Comparison of ENCODE assay signal across 11 cellular contexts in genomic region chr17:7029659-7030058, GRCh38. TPM values are rescaled to one million over a fixed set of nuclear protein-coding genes. Genes with fewer than 3 reads are reported as not detected.
A peak's percentile ranks its signal among the peaks of the same experiment; 100 is the strongest.
DNase-seq lines count a peak whose midpoint lies in the region; ATAC-seq and TF ChIP-seq lines count a peak whose summit lies in the region.
"Had no signal": no experiment of that assay in that cellular context is flagged by ENCODE, and none has a peak within 500 bp of the region (broad histone marks: within the 10 kb centered on the region; RNA-seq: fewer than 3 reads in every experiment).

No MANE protein-coding gene starts in this region.

- no peaks in the 10 kb centered on the region for H3K79me2 ChIP-seq in trophoblast cell (ENCODE audit: control insufficient read depth, insufficient read depth, low read length, poor library complexity)
- H3K79me2 ChIP-seq: hepatocyte had no signal

- 74 to 100% methylated on average over 1 to 6 of the region's 8 CpGs for WGBS in gastroesophageal sphincter (ENCODE audit: low coverage in 1 of 2), 2 donors
- WGBS in trophoblast cell (ENCODE audit: extremely low coverage, insufficient coverage, insufficient read length) = no CpG with 5 or more reads among the region's 8 CpGs

- no peak overlapping the region for H3K4me2 ChIP-seq in trophoblast cell (ENCODE audit: low read length)
- H3K4me2 ChIP-seq: hepatocyte had no signal

- H3K36me3 Mint-ChIP-seq in IgD-negative memory B cell = peaks cover 3% of the 10 kb centered on the region
- H3K36me3 Mint-ChIP-seq in activated CD4-positive, alpha-beta memory T cell treated with anti-CD3 and anti-CD28 coated beads, Interleukin-2, amount 10 ng/mL, durations not matched to agents 7 days and 5 days (ENCODE audit: low read depth) = peaks cover 4% of the 10 kb centered on the region
- H3K36me3 Mint-ChIP-seq in stimulated activated memory B cell treated with anti-CD40 and anti-IgM and Interleukin-4, amounts not matched to agents 10 μg/mL and 1 μg/mL and 100 μg/mL, for 72 hours = no peaks in the 10 kb centered on the region

- H3K9me3 ChIP-seq in gastroesophageal sphincter = no peaks in the 10 kb centered on the region
- H3K9me3 ChIP-seq in trophoblast cell (ENCODE audit: insufficient read depth, low read depth, low read length) = no peaks in the 10 kb centered on the region
- H3K9me3 ChIP-seq: prostate gland had no signal

- no peak overlapping the region for H2AK5ac ChIP-seq in trophoblast cell (ENCODE audit: low read length)

- no peak for TF ChIP-seq POLR2A in gastroesophageal sphincter (IDR thresholded peaks at IDR 0.05)

- no peak overlapping the region for H3K14ac ChIP-seq in trophoblast cell (ENCODE audit: low read length)

- H3K27ac ChIP-seq in gastroesophageal sphincter (peak overlapping the region in 3 of 4 donors; percentile 19 to 45 (median 33)), trophoblast cell (ENCODE audit: low read depth, low read length) (no peak overlapping the region)
- H3K27ac ChIP-seq: hepatocyte had no signal

- no peak overlapping the region for H2BK5ac ChIP-seq in trophoblast cell (ENCODE audit: low read depth, low read length, poor library complexity)

- H3K4ac ChIP-seq in trophoblast cell (ENCODE audit: low read depth, low read length) = no peak overlapping the region

- H2AFZ ChIP-seq in trophoblast cell (ENCODE audit: insufficient read depth, low read length, poor library complexity) = no peak overlapping the region
- H2AFZ ChIP-seq: hepatocyte had no signal

- no peak overlapping the region for H2BK12ac ChIP-seq in trophoblast cell (ENCODE audit: low read length)

- H3K9me3 Mint-ChIP-seq in IgD-negative memory B cell = no peaks in the 10 kb centered on the region
- no peaks in the 10 kb centered on the region for H3K9me3 Mint-ChIP-seq in activated CD4-positive, alpha-beta memory T cell treated with anti-CD3 and anti-CD28 coated beads, Interleukin-2, amount 10 ng/mL, durations not matched to agents 7 days and 5 days
- H3K9me3 Mint-ChIP-seq in stimulated activated memory B cell treated with anti-CD40 and anti-IgM and Interleukin-4, amounts not matched to agents 10 μg/mL and 1 μg/mL and 100 μg/mL, for 72 hours = no peaks in the 10 kb centered on the region

- H4K8ac ChIP-seq in trophoblast cell (ENCODE audit: low read depth, low read length) = no peak overlapping the region

- H3K4me3 ChIP-seq in gastroesophageal sphincter (no peak overlapping the region), trophoblast cell (ENCODE audit: low read depth, low read length) (no peak overlapping the region)
- H3K4me3 ChIP-seq: hepatocyte, prostate gland had no signal

- POLR2A ChIA-PET in activated CD4-positive, alpha-beta memory T cell treated with anti-CD3 and anti-CD28 coated beads, Interleukin-2, amount 10 ng/mL, durations not matched to agents 7 days and 5 days (lab: Charles Lee) = interaction anchor here (1.2 to 4.9 kb wide), 2 partner anchors 10 to 14 kb away, joined by 3 to 32 read pairs; a partner anchor contains a TSS

- no peak overlapping the region for H3K23ac ChIP-seq in trophoblast cell (ENCODE audit: low read length)

- H3K4me1 ChIP-seq in gastroesophageal sphincter = peaks cover 0 to 5% (median 0%) of the 10 kb centered on the region in 3 donors
- no peaks in the 10 kb centered on the region for H3K4me1 ChIP-seq in trophoblast cell (ENCODE audit: control insufficient read depth in 1 of 2, insufficient read depth in 2 of 2, low read length in 2 of 2)
- H3K4me1 ChIP-seq: prostate gland had no signal

- H3K27me3 Mint-ChIP-seq in IgD-negative memory B cell = no peaks in the 10 kb centered on the region
- H3K27me3 Mint-ChIP-seq in activated CD4-positive, alpha-beta memory T cell treated with anti-CD3 and anti-CD28 coated beads, Interleukin-2, amount 10 ng/mL, durations not matched to agents 7 days and 5 days = no peaks in the 10 kb centered on the region
- no peaks in the 10 kb centered on the region for H3K27me3 Mint-ChIP-seq in stimulated activated memory B cell treated with anti-CD40 and anti-IgM and Interleukin-4, amounts not matched to agents 10 μg/mL and 1 μg/mL and 100 μg/mL, for 72 hours

- H4K91ac ChIP-seq in trophoblast cell (ENCODE audit: low read depth, low read length) = no peak overlapping the region

- CTCF ChIA-PET in activated CD4-positive, alpha-beta memory T cell treated with anti-CD3 and anti-CD28 coated beads, Interleukin-2, amount 10 ng/mL, durations not matched to agents 7 days and 5 days (lab: Charles Lee) = interaction anchor here (1.8 to 1.9 kb wide), 2 partner anchors 8 to 16 kb away, joined by 5 read pairs; no protein-coding TSS in a partner anchor

- no peak for TF ChIP-seq EP300 in gastroesophageal sphincter (IDR thresholded peaks at IDR 0.05)

- peaks cover 16 to 25% (median 22%) of the 10 kb centered on the region in 3 donors for H3K4me1 Mint-ChIP-seq in IgD-negative memory B cell
- peaks cover 60% of the 10 kb centered on the region for H3K4me1 Mint-ChIP-seq in activated CD4-positive, alpha-beta memory T cell treated with anti-CD3 and anti-CD28 coated beads, Interleukin-2, amount 10 ng/mL, durations not matched to agents 7 days and 5 days
- peaks cover 37% of the 10 kb centered on the region for H3K4me1 Mint-ChIP-seq in stimulated activated memory B cell treated with anti-CD40 and anti-IgM and Interleukin-4, amounts not matched to agents 10 μg/mL and 1 μg/mL and 100 μg/mL, for 72 hours

- H3K9ac ChIP-seq in trophoblast cell (ENCODE audit: low read length) = no peak overlapping the region

- peak overlapping the region in 1 of 3 donors; percentile 1 for H3K27ac Mint-ChIP-seq in IgD-negative memory B cell
- peak overlapping the region; percentile 81 for H3K27ac Mint-ChIP-seq in activated CD4-positive, alpha-beta memory T cell treated with anti-CD3 and anti-CD28 coated beads, Interleukin-2, amount 10 ng/mL, durations not matched to agents 7 days and 5 days
- peak overlapping the region; percentile 80 for H3K27ac Mint-ChIP-seq in stimulated activated memory B cell treated with anti-CD40 and anti-IgM and Interleukin-4, amounts not matched to agents 10 μg/mL and 1 μg/mL and 100 μg/mL, for 72 hours

- no peaks in the 10 kb centered on the region for H3K79me1 ChIP-seq in trophoblast cell (ENCODE audit: low read length)

- no peaks in the 10 kb centered on the region for H3K36me3 ChIP-seq in gastroesophageal sphincter
- no peaks in the 10 kb centered on the region for H3K36me3 ChIP-seq in trophoblast cell (ENCODE audit: control insufficient read depth in 1 of 2, insufficient read depth in 2 of 2, low read length in 2 of 2)
- H3K36me3 ChIP-seq: prostate gland had no signal

- peak overlapping the region; percentile 28 to 75 (median 63) for H3K4me3 Mint-ChIP-seq in IgD-negative memory B cell
- peak overlapping the region; percentile 65 for H3K4me3 Mint-ChIP-seq in activated CD4-positive, alpha-beta memory T cell treated with anti-CD3 and anti-CD28 coated beads, Interleukin-2, amount 10 ng/mL, durations not matched to agents 7 days and 5 days
- H3K4me3 Mint-ChIP-seq in stimulated activated memory B cell treated with anti-CD40 and anti-IgM and Interleukin-4, amounts not matched to agents 10 μg/mL and 1 μg/mL and 100 μg/mL, for 72 hours = peak overlapping the region; percentile 40

- H3K27me3 ChIP-seq in gastroesophageal sphincter (peaks cover 15% of the 10 kb centered on the region), trophoblast cell (ENCODE audit: insufficient read depth, low read length) (no peaks in the 10 kb centered on the region)
- H3K27me3 ChIP-seq: hepatocyte had no signal

- peak; percentile 48 for ATAC-seq in gastroesophageal sphincter
- peak; percentile 53 for ATAC-seq in stimulated activated memory B cell treated with anti-CD40 and anti-IgM and Interleukin-4, amounts not matched to agents 10 μg/mL and 1 μg/mL and 100 μg/mL, for 72 hours
- ATAC-seq in GM18867 (IDR thresholded peaks at IDR 0.05; ENCODE audit: unreplicated experiment) = no peak

- no peak overlapping the region for H4K12ac ChIP-seq in trophoblast cell (ENCODE audit: low read depth, low read length)

- DNase-seq in activated CD4-positive, alpha-beta memory T cell treated with anti-CD3 and anti-CD28 coated beads, Interleukin-2, amount 10 ng/mL, durations not matched to agents 7 days and 5 days = peak; percentile 71
- DNase-seq in trophoblast cell = no peak
- DNase-seq in NCI-H748 treated with DMSO at 0.1 percent for 48 hours (lab: John Stamatoyannopoulos, UW) = no peak
- DNase-seq in OCI-M1 (lab: John Stamatoyannopoulos, UW) = no peak
- DNase-seq: NCI-H226 had no signal

- H2BK120ac ChIP-seq in trophoblast cell (ENCODE audit: insufficient read depth, low read length, poor library complexity) = no peak overlapping the region

- TF ChIP-seq CTCF in gastroesophageal sphincter (IDR thresholded peaks at IDR 0.05) = no peak

- H3K18ac ChIP-seq in trophoblast cell (ENCODE audit: low read length) = no peak overlapping the region

RNA-seq across cellular contexts. Expression of gene SLC16A13, which starts 6.2 kb away (rescaled TPM):
- polyA plus RNA-seq in IgD-negative memory B cell = 3.3 TPM
- total RNA-seq in activated CD4-positive, alpha-beta memory T cell treated with anti-CD3 and anti-CD28 coated beads, Interleukin-2, amount 10 ng/mL, durations not matched to agents 7 days and 5 days = 10 to 100 TPM; 26.8 to 28.9 TPM
- total RNA-seq in gastroesophageal sphincter = under 1 TPM in 3 of 4 donors, not detected in 1; 0.58 to 0.81 (median 0.72) TPM
- 23.2 and 24.9 TPM in 2 replicates for polyA plus RNA-seq in trophoblast cell (2013)

RNA-seq across cellular contexts. Expression of gene BCL6B, which starts 6.8 kb away (rescaled TPM):
- polyA plus RNA-seq in IgD-negative memory B cell = 0.33 TPM
- under 1 TPM; 0.80 to 0.88 TPM for total RNA-seq in activated CD4-positive, alpha-beta memory T cell treated with anti-CD3 and anti-CD28 coated beads, Interleukin-2, amount 10 ng/mL, durations not matched to agents 7 days and 5 days
- total RNA-seq in gastroesophageal sphincter = 1 to 10 TPM in 3 of 4 donors, under 1 TPM in 1; 0.93 to 3.9 (median 3.3) TPM
- polyA plus RNA-seq in trophoblast cell (2013) = 0.14 and 0.31 TPM in 2 replicates

RNA-seq across cellular contexts. Expression of gene SLC16A11, which starts 14.2 kb away (rescaled TPM):
- polyA plus RNA-seq in IgD-negative memory B cell = 3.4 TPM
- under 1 TPM; 0.35 to 0.73 TPM for total RNA-seq in activated CD4-positive, alpha-beta memory T cell treated with anti-CD3 and anti-CD28 coated beads, Interleukin-2, amount 10 ng/mL, durations not matched to agents 7 days and 5 days
- under 1 TPM in 3 of 4 donors, not detected in 1; 0.32 to 0.54 (median 0.39) TPM for total RNA-seq in gastroesophageal sphincter
- 0.51 and 0.96 TPM in 2 replicates for polyA plus RNA-seq in trophoblast cell (2013)

RNA-seq across cellular contexts. Expression of gene RNASEK, which starts 17.2 kb away (rescaled TPM):
- polyA plus RNA-seq in IgD-negative memory B cell = 984 TPM
- total RNA-seq in activated CD4-positive, alpha-beta memory T cell treated with anti-CD3 and anti-CD28 coated beads, Interleukin-2, amount 10 ng/mL, durations not matched to agents 7 days and 5 days = 100 to 1,000 TPM; 187 to 194 TPM
- total RNA-seq in gastroesophageal sphincter = 100 to 1,000 TPM; 150 to 211 (median 170) TPM
- 628 and 654 TPM in 2 replicates for polyA plus RNA-seq in trophoblast cell (2013)

RNA-seq across cellular contexts. Expression of gene ALOX12, which starts 33.8 kb away (rescaled TPM):
- 1.4 TPM for polyA plus RNA-seq in IgD-negative memory B cell
- not detected for total RNA-seq in activated CD4-positive, alpha-beta memory T cell treated with anti-CD3 and anti-CD28 coated beads, Interleukin-2, amount 10 ng/mL, durations not matched to agents 7 days and 5 days
- under 1 TPM in 2 of 4 donors, not detected in 2; 0.19 to 0.62 TPM for total RNA-seq in gastroesophageal sphincter
- polyA plus RNA-seq in trophoblast cell (2013) = 0.06 TPM in 1 of 2 replicates, not detected in the other
- total RNA-seq: hepatocyte had no signal

Comparison
In these comparisons a context has a peak if more than half of its experiments do, and no peak if none do; other contexts are left out.
1. RNA of gene SLC16A13, which starts 6.2 kb away (total RNA-seq): 26.8 to 28.9 TPM in activated CD4-positive, alpha-beta memory T cell treated with anti-CD3 and anti-CD28 coated beads, Interleukin-2, amount 10 ng/mL, durations not matched to agents 7 days and 5 days; 0.58 to 0.81 TPM in gastroesophageal sphincter; every median in the first group is over 10 times any median in the second.
2. Peak in every context shown above with its lines, with median percentiles within 50 percentile points of each other: H3K4me3 Mint-ChIP-seq.